ENCODE assay signal across 22 cellular contexts in genomic region chr21:36489103-36489785, GRCh38. TPM values are rescaled to one million over a fixed set of nuclear protein-coding genes. Genes with fewer than 3 reads are reported as not detected.
A peak's percentile ranks its signal among the peaks of the same experiment; 100 is the strongest.
DNase-seq lines count a peak whose midpoint lies in the region; ATAC-seq and TF ChIP-seq lines count a peak whose summit lies in the region.
"Had no signal": no experiment of that assay in that cellular context is flagged by ENCODE, and none has a peak within 500 bp of the region (broad histone marks: within the 10 kb centered on the region; RNA-seq: fewer than 3 reads in every experiment).

No MANE protein-coding gene starts in this region.

- no peak for TF ChIP-seq POLR2A in spleen (IDR thresholded peaks at IDR 0.05)

- peak overlapping the region; percentile 98 for H3K27ac ChIP-seq in A673 (ENCODE audit: low read depth, low read length, poor library complexity, severe bottlenecking)
- H3K27ac ChIP-seq in VCaP, result peak overlapping the region; percentile 77
- no peak overlapping the region for H3K27ac ChIP-seq in neural progenitor cell
- H3K27ac ChIP-seq in spleen, result no peak overlapping the region
- H3K27ac ChIP-seq: 22Rv1; BLaER1 treated with 17β-estradiol and CSF1 and Interleukin-3, amounts not matched to agents 10 nM and 100 nM had no signal

- TF ChIP-seq CTCF in A673 (conservative IDR thresholded peaks at IDR 0.05; ENCODE audit: low read depth, low read length) (no peak), VCaP (conservative IDR thresholded peaks at IDR 0.05) (no peak), neural progenitor cell (IDR thresholded peaks at IDR 0.05) (no peak), spleen (IDR thresholded peaks at IDR 0.05 in 8 of 11, conservative IDR thresholded peaks at IDR 0.05 in 3 of 11) (no peak)

- peaks cover 3% of the 10 kb centered on the region for H3F3A ChIP-seq in neural progenitor cell (ENCODE audit: low read depth)

- DNase-seq in A673 (ENCODE audit: low spot score) (peak; percentile 28), neural progenitor cell (ENCODE audit: low spot score) (no peak), spleen (peak; percentile 38), GM19240 (ENCODE audit: insufficient read length, low spot score) (no peak), SKM-1 (lab: John Stamatoyannopoulos, UW; ENCODE audit: unreplicated experiment) (no peak)
- DNase-seq: ACHN; AML-193; BE2C; CD4-positive, alpha-beta T cell; CD8-positive, alpha-beta memory T cell; DMS 273 treated with DMSO at 0.1 percent for 48 hours; DMS79; EL; GDM1; GOT3 had no signal

- no peaks in the 10 kb centered on the region for H3K36me3 Mint-ChIP-seq in neural progenitor cell
- H3K36me3 Mint-ChIP-seq: CD14-positive monocyte; CD8-positive, alpha-beta memory T cell had no signal

- BruUV-seq in A673 (replicated peaks; lab: Mats Ljungman, UMichigan), result no TSS peak

- H3K27ac Mint-ChIP-seq in neural progenitor cell, result peak overlapping the region; percentile 66
- H3K27ac Mint-ChIP-seq: CD4-positive, alpha-beta T cell; CD8-positive, alpha-beta memory T cell had no signal

- H3K4me1 ChIP-seq in A673 (ENCODE audit: insufficient read depth, low read length, poor library complexity, severe bottlenecking) (peaks cover 54% of the 10 kb centered on the region), neural progenitor cell (peaks cover 4% of the 10 kb centered on the region), spleen (no peaks in the 10 kb centered on the region)
- H3K4me1 ChIP-seq: BE2C, HAP-1 had no signal

- H3K27me3 ChIP-seq in A673 (replicated peaks; ENCODE audit: insufficient read depth, low read depth, low read length, poor library complexity) (no peaks in the 10 kb centered on the region), neural progenitor cell (no peaks in the 10 kb centered on the region), spleen (replicated peaks in 1 of 7) (peaks cover 0 to 4% (median 0%) of the 10 kb centered on the region in 7 donors)
- H3K27me3 ChIP-seq: BE2C; BLaER1 treated with 17β-estradiol and CSF1 and Interleukin-3, amounts not matched to agents 10 nM and 100 nM had no signal

- no peaks in the 10 kb centered on the region for H4K20me1 ChIP-seq in neural progenitor cell (ENCODE audit: low read depth)
- H4K20me1 ChIP-seq: BLaER1 treated with 17β-estradiol and CSF1 and Interleukin-3, amounts not matched to agents 10 nM and 100 nM had no signal

- POLR2A ChIA-PET in A673 (lab: Charles Lee; ENCODE audit: low non-redundant PET), result no interaction called here

- no peaks in the 10 kb centered on the region for H3K9me3 ChIP-seq in A673 (ENCODE audit: low read depth, low read length, poor library complexity, severe bottlenecking)
- no peaks in the 10 kb centered on the region for H3K9me3 ChIP-seq in neural progenitor cell (ENCODE audit: low read depth)
- no peaks in the 10 kb centered on the region for H3K9me3 ChIP-seq in spleen
- H3K9me3 ChIP-seq: BE2C; BLaER1 treated with 17β-estradiol and CSF1 and Interleukin-3, amounts not matched to agents 10 nM and 100 nM; HAP-1 had no signal

- CTCF ChIA-PET in A673 (lab: Charles Lee), result interaction anchor here (0.6 kb wide), 2 partner anchors 141 to 438 kb away, joined by 3 read pairs; no protein-coding TSS in a partner anchor

- no peak overlapping the region for H3K4me3 ChIP-seq in A673 (ENCODE audit: low read depth, low read length, poor library complexity, severe bottlenecking)
- no peak overlapping the region for H3K4me3 ChIP-seq in neural progenitor cell
- H3K4me3 ChIP-seq in spleen, result no peak overlapping the region
- H3K4me3 ChIP-seq: BLaER1 treated with 17β-estradiol and CSF1 and Interleukin-3, amounts not matched to agents 10 nM and 100 nM; GM12878; HAP-1 had no signal

- intact Hi-C loops in A673 (cut with micrococcal nuclease; ENCODE audit: unreplicated experiment) (loop anchor here (5.0 kb wide), 1 partner anchor 67 kb away; no protein-coding TSS in a partner anchor), spleen (cut with DNase I; ENCODE audit: low total_unique reads) (no loop called here)

- no peak overlapping the region for H3K9ac ChIP-seq in neural progenitor cell
- H3K9ac ChIP-seq: BLaER1 treated with 17β-estradiol and CSF1 and Interleukin-3, amounts not matched to agents 10 nM and 100 nM had no signal

- H3K4me2 ChIP-seq in neural progenitor cell, result no peak overlapping the region
- H3K4me2 ChIP-seq: BLaER1 treated with 17β-estradiol and CSF1 and Interleukin-3, amounts not matched to agents 10 nM and 100 nM had no signal

- H3K4me3 Mint-ChIP-seq in neural progenitor cell, result no peak overlapping the region
- H3K4me3 Mint-ChIP-seq: CD14-positive monocyte; CD4-positive, alpha-beta T cell; CD8-positive, alpha-beta memory T cell had no signal

- no peaks in the 10 kb centered on the region for H3K79me2 ChIP-seq in neural progenitor cell (ENCODE audit: low read depth)

- no peaks in the 10 kb centered on the region for H3K36me3 ChIP-seq in A673 (ENCODE audit: insufficient read depth, low read length, poor library complexity, severe bottlenecking)
- H3K36me3 ChIP-seq in neural progenitor cell, result no peaks in the 10 kb centered on the region
- H3K36me3 ChIP-seq in spleen, result no peaks in the 10 kb centered on the region
- H3K36me3 ChIP-seq: BE2C; BLaER1 treated with 17β-estradiol and CSF1 and Interleukin-3, amounts not matched to agents 10 nM and 100 nM; HAP-1 had no signal

- ATAC-seq in HG02840 (IDR thresholded peaks at IDR 0.05; ENCODE audit: low FRiP score, unreplicated experiment), result no peak
- ATAC-seq: GM12878 had no signal

- WGBS in spleen, 5 donors, result 76 to 82% (median 78%) methylated on average over 10 of the region's 10 CpGs

- peaks cover under 1% of the 10 kb centered on the region for H3K9me3 Mint-ChIP-seq in neural progenitor cell
- H3K9me3 Mint-ChIP-seq: CD4-positive, alpha-beta T cell; CD8-positive, alpha-beta memory T cell had no signal

- H3K27me3 Mint-ChIP-seq in neural progenitor cell (ENCODE audit: insufficient read depth, low read depth), result peaks cover 15% of the 10 kb centered on the region

- H2AFZ ChIP-seq in neural progenitor cell (replicated peaks), result no peak overlapping the region

- H3K4me1 Mint-ChIP-seq in neural progenitor cell, result peaks cover 13% of the 10 kb centered on the region
- H3K4me1 Mint-ChIP-seq: CD8-positive, alpha-beta memory T cell had no signal

RNA-seq across cellular contexts. Expression of gene CLDN14, which starts 9.3 kb away (rescaled TPM):
- total RNA-seq in A673 (2021) (not detected in 2 replicates), neural progenitor cell (ENCODE audit: low replicate concordance) (not detected in 2 replicates), spleen (under 1 TPM in 3 of 7 donors, not detected in 4; 0.46 to 0.94 (median 0.70) TPM)
- polyA plus RNA-seq in spleen, result under 1 TPM; 0.13 to 0.24 (median 0.15) TPM
- total RNA-seq: CD4-positive, alpha-beta T cell; CD8-positive, alpha-beta memory T cell had no signal
- polyA plus RNA-seq: CD14-positive monocyte; CD8-positive, alpha-beta memory T cell had no signal

Comparison
In these comparisons a context has a peak if more than half of its experiments do, and no peak if none do; other contexts are left out.
1. DNase-seq: peak in A673 (single experiment) and spleen (single experiment); none in neural progenitor cell (single experiment), GM19240 (single experiment) and SKM-1 (single experiment).
2. H3K27ac ChIP-seq: peak in A673 (single experiment) and VCaP (single experiment); none in neural progenitor cell (single experiment) and spleen (0 of 8).